Comparison of ENCODE assay signal across 13 cellular contexts in genomic region chr2:84257871-84258270, GRCh38.
DNase-seq lines count a peak whose midpoint lies in the region; ATAC-seq and TF ChIP-seq lines count a peak whose summit lies in the region.
"Had no signal": no experiment of that assay in that cellular context is flagged by ENCODE, and none has a peak within 500 bp of the region (broad histone marks: within the 10 kb centered on the region; RNA-seq: fewer than 3 reads in every experiment).

No MANE protein-coding gene starts in this region.

- no peak overlapping the region for H3K27ac ChIP-seq in uterus
- H3K27ac ChIP-seq: BLaER1 treated with 17β-estradiol and CSF1 and Interleukin-3, amounts not matched to agents 10 nM and 100 nM; right lobe of liver had no signal

- ATAC-seq in natural killer cell treated with Interleukin-12 subunit alpha and Interleukin-12 subunit beta and Interleukin-15 and Interleukin-18, amount 100 ng/mL, for 72 hours: no peak
- ATAC-seq in GM18502 (IDR thresholded peaks at IDR 0.05; ENCODE audit: poor library complexity, unreplicated experiment): no peak
- ATAC-seq: activated naive CD8-positive, alpha-beta T cell treated with anti-CD3 and anti-CD28 coated beads, Interleukin-2, amount 50 U/mL, for 24 hours had no signal

- H3K9me3 ChIP-seq in uterus: no peaks in the 10 kb centered on the region
- H3K9me3 ChIP-seq: right lobe of liver had no signal

- H3K36me3 ChIP-seq in uterus: no peaks in the 10 kb centered on the region
- H3K36me3 ChIP-seq: BLaER1 treated with 17β-estradiol and CSF1 and Interleukin-3, amounts not matched to agents 10 nM and 100 nM; right lobe of liver had no signal

- H3K4me1 ChIP-seq in uterus: no peaks in the 10 kb centered on the region
- H3K4me1 ChIP-seq: BLaER1 treated with 17β-estradiol and CSF1 and Interleukin-3, amounts not matched to agents 10 nM and 100 nM; right lobe of liver had no signal

- no peak for TF ChIP-seq POLR2A in uterus (IDR thresholded peaks at IDR 0.05)

- intact Hi-C loops in uterus (cut with DNase I; ENCODE audit: low total_unique reads): no loop called here

- H3K4me3 ChIP-seq in uterus: no peak overlapping the region
- H3K4me3 ChIP-seq: BLaER1 treated with 17β-estradiol and CSF1 and Interleukin-3, amounts not matched to agents 10 nM and 100 nM; right lobe of liver had no signal

- no peaks in the 10 kb centered on the region for H3K27me3 ChIP-seq in uterus
- H3K27me3 ChIP-seq: BLaER1 treated with 17β-estradiol and CSF1 and Interleukin-3, amounts not matched to agents 10 nM and 100 nM; right lobe of liver had no signal

- no peaks in the 10 kb centered on the region for H3K36me3 Mint-ChIP-seq in nephron progenitor cell (ENCODE audit: low read depth)
- H3K36me3 Mint-ChIP-seq in natural killer cell treated with Interleukin-12 subunit alpha and Interleukin-12 subunit beta and Interleukin-15 and Interleukin-18, amount 100 ng/mL, for 72 hours: no peaks in the 10 kb centered on the region

- no peak overlapping the region for H3K4me3 Mint-ChIP-seq in nephron progenitor cell
- H3K4me3 Mint-ChIP-seq in natural killer cell treated with Interleukin-12 subunit alpha and Interleukin-12 subunit beta and Interleukin-15 and Interleukin-18, amount 100 ng/mL, for 72 hours: no peak overlapping the region
- H3K4me3 Mint-ChIP-seq: activated naive CD8-positive, alpha-beta T cell treated with anti-CD3 and anti-CD28 coated beads, Interleukin-2, amount 50 U/mL, for 24 hours had no signal

- H3K27me3 Mint-ChIP-seq in nephron progenitor cell (ENCODE audit: low read depth, poor library complexity): no peaks in the 10 kb centered on the region
- H3K27me3 Mint-ChIP-seq in natural killer cell treated with Interleukin-12 subunit alpha and Interleukin-12 subunit beta and Interleukin-15 and Interleukin-18, amount 100 ng/mL, for 72 hours: peaks cover 7 to 9% of the 10 kb centered on the region in 2 donors

- DNase-seq in ELR (ENCODE audit: low read depth) (peak; percentile 21), NCI-H1092 treated with DMSO at 0.1 percent for 48 hours (lab: John Stamatoyannopoulos, UW) (peak; percentile 32), cerebellar cortex (ENCODE audit: low spot score) (peak; percentile 5), nephron progenitor cell (no peak), uterus (no peak), CD1c-positive myeloid dendritic cell (ENCODE audit: extremely low spot score) (no peak)
- no peak for DNase-seq in natural killer cell treated with Interleukin-12 subunit alpha and Interleukin-12 subunit beta and Interleukin-15 and Interleukin-18, amount 100 ng/mL, for 72 hours (ENCODE audit: low spot score)
- DNase-seq: activated CD8-positive, alpha-beta memory T cell treated with anti-CD3 and anti-CD28 coated beads, Interleukin-2, amount 50 U/mL, for 4 hours; activated naive CD8-positive, alpha-beta T cell treated with anti-CD3 and anti-CD28 coated beads, Interleukin-2, amount 50 U/mL, for 24 hours; right lobe of liver; SHP77 treated with DMSO at 0.1 percent for 48 hours had no signal

- TF ChIP-seq CTCF in nephron progenitor cell (IDR thresholded peaks at IDR 0.05): peak; percentile 29
- TF ChIP-seq CTCF in uterus (IDR thresholded peaks at IDR 0.05): no peak

- H3K4me1 Mint-ChIP-seq in nephron progenitor cell: no peaks in the 10 kb centered on the region
- no peaks in the 10 kb centered on the region for H3K4me1 Mint-ChIP-seq in natural killer cell treated with Interleukin-12 subunit alpha and Interleukin-12 subunit beta and Interleukin-15 and Interleukin-18, amount 100 ng/mL, for 72 hours (ENCODE audit: low read depth in 2 of 2)
- H3K4me1 Mint-ChIP-seq: activated naive CD8-positive, alpha-beta T cell treated with anti-CD3 and anti-CD28 coated beads, Interleukin-2, amount 50 U/mL, for 24 hours had no signal

- peaks cover 22% of the 10 kb centered on the region for H3K9me3 Mint-ChIP-seq in nephron progenitor cell
- H3K9me3 Mint-ChIP-seq in natural killer cell treated with Interleukin-12 subunit alpha and Interleukin-12 subunit beta and Interleukin-15 and Interleukin-18, amount 100 ng/mL, for 72 hours: no peaks in the 10 kb centered on the region
- H3K9me3 Mint-ChIP-seq: activated naive CD8-positive, alpha-beta T cell treated with anti-CD3 and anti-CD28 coated beads, Interleukin-2, amount 50 U/mL, for 24 hours had no signal

- H3K27ac Mint-ChIP-seq in nephron progenitor cell: no peak overlapping the region
- H3K27ac Mint-ChIP-seq in natural killer cell treated with Interleukin-12 subunit alpha and Interleukin-12 subunit beta and Interleukin-15 and Interleukin-18, amount 100 ng/mL, for 72 hours: no peak overlapping the region
- H3K27ac Mint-ChIP-seq: activated naive CD8-positive, alpha-beta T cell treated with anti-CD3 and anti-CD28 coated beads, Interleukin-2, amount 50 U/mL, for 24 hours had no signal

Comparison
In these comparisons a context has a peak if more than half of its experiments do, and no peak if none do; other contexts are left out.
1. DNase-seq: peak in ELR (single experiment), NCI-H1092 treated with DMSO at 0.1 percent for 48 hours (single experiment) and cerebellar cortex (single experiment); none in nephron progenitor cell (single experiment), natural killer cell treated with Interleukin-12 subunit alpha and Interleukin-12 subunit beta and Interleukin-15 and Interleukin-18, amount 100 ng/mL, for 72 hours (single experiment), uterus (0 of 2) and CD1c-positive myeloid dendritic cell (single experiment).